In the genomic region with DNA sequence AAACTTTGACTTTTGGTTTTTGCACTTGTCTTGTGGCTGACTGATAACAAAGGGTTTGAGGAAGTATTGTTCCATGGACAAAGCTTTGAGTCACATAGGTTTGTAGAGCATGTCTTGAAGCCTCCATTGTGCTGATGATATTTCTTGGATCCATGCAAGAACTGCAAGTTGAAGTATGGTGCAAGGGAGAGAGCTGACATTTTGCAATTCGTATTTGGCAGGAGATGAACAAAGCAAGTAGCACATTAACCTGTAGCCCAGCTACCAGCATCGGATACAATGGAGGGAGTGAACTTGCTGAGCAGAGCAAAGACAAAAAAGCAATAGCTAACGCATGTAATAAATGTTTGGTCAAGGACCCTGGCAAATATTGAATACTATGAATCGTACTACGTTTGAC, we compare ENCODE assay signal across 1 cellular context.
TF ChIP-seq lines count a peak whose summit lies in the region.

No MANE protein-coding gene starts in this region.

TF ChIP-seq in A549, 52 proteins besides CTCF, POLR2A, EP300 and RAD21 (continued from another document):
- TF ChIP-seq, protein P1, sequence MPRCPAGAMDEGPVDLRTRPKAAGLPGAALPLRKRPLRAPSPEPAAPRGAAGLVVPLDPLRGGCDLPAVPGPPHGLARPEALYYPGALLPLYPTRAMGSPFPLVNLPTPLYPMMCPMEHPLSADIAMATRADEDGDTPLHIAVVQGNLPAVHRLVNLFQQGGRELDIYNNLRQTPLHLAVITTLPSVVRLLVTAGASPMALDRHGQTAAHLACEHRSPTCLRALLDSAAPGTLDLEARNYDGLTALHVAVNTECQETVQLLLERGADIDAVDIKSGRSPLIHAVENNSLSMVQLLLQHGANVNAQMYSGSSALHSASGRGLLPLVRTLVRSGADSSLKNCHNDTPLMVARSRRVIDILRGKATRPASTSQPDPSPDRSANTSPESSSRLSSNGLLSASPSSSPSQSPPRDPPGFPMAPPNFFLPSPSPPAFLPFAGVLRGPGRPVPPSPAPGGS (IDR thresholded peaks at IDR 0.05) = no peak
- no peak for TF ChIP-seq MYC (IDR thresholded peaks at IDR 0.05; ENCODE audit: borderline replicate concordance, low read length)
- TF ChIP-seq, protein P2, sequence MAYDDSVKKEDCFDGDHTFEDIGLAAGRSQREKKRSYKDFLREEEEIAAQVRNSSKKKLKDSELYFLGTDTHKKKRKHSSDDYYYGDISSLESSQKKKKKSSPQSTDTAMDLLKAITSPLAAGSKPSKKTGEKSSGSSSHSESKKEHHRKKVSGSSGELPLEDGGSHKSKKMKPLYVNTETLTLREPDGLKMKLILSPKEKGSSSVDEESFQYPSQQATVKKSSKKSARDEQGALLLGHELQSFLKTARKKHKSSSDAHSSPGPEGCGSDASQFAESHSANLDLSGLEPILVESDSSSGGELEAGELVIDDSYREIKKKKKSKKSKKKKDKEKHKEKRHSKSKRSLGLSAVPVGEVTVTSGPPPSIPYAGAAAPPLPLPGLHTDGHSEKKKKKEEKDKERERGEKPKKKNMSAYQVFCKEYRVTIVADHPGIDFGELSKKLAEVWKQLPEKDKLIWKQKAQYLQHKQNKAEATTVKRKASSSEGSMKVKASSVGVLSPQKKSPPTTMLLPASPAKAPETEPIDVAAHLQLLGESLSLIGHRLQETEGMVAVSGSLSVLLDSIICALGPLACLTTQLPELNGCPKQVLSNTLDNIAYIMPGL (CRISPR knock-in tag; IDR thresholded peaks at IDR 0.05; ENCODE audit: borderline replicate concordance) = no peak
- TF ChIP-seq FOXS1 (CRISPR knock-in tag; IDR thresholded peaks at IDR 0.05) = no peak
- TF ChIP-seq ESRRA (IDR thresholded peaks at IDR 0.05; ENCODE audit: borderline replicate concordance, low read length) = no peak
